Comparison of ENCODE assay signal across 24 cellular contexts in the genomic region with DNA sequence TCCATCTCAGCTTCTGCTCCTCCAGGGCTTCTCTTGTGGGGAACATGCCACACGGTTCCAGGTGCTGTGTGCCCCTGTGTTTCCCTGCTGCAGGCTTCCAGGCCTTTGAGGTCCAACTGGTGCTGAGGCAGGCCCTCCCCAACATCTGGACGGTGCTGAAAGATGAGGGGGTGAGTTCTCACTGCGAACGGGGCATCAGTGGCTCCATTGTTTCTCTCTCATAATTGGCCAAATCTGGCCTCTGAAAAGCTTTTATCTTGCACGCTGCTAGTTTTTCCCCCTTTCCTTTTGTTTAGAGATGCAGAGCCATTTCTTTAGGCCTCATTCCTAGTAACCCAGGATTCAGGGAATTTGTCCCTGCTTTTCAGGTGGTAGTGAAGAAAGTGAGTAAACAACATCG. TPM values are rescaled to one million over a fixed set of nuclear protein-coding genes. Genes with fewer than 3 reads are reported as not detected.
DNase-seq lines count a peak whose midpoint lies in the region; ATAC-seq and TF ChIP-seq lines count a peak whose summit lies in the region.
"Had no signal": no experiment of that assay in that cellular context is flagged by ENCODE, and none has a peak within 500 bp of the region (broad histone marks: within the 10 kb centered on the region; RNA-seq: fewer than 3 reads in every experiment).

No MANE protein-coding gene starts in this region.

- no peak overlapping the region for H4K91ac ChIP-seq in trophoblast cell (ENCODE audit: low read depth, low read length)

- POLR2A ChIA-PET in WTC11 (lab: Charles Lee), result interaction anchor here (1.0 kb wide), 1 partner anchor 11 kb away, joined by 4 read pairs; no protein-coding TSS in a partner anchor

- peak; percentile 60 for DNase-seq in Ammon's horn (ENCODE audit: low spot score)
- DNase-seq in WTC11 (ENCODE audit: low spot score), result no peak
- DNase-seq in inferior parietal cortex (ENCODE audit: extremely low spot score), result peak; percentile 52
- no peak for DNase-seq in trophoblast cell
- no peak for DNase-seq in islet precursor cell
- no peak for DNase-seq in DMS 273 treated with DMSO at 0.1 percent for 48 hours (lab: John Stamatoyannopoulos, UW)
- no peak for DNase-seq in HCEC 1CT
- DNase-seq: ACHN; CD4-positive, alpha-beta memory T cell; DMS153; MV-4-11; NCI-H1105 treated with DMSO at 0.1 percent for 48 hours; NCI-H1694; NCI-H2081 treated with DMSO at 0.1 percent for 48 hours; NCI-H2171 treated with DMSO at 0.1 percent for 48 hours; NCI-H524 treated with DMSO at 0.1 percent for 48 hours; NCI-H82 had no signal

- no peak overlapping the region for H3K14ac ChIP-seq in trophoblast cell (ENCODE audit: low read length)

- no peak overlapping the region for H3K4ac ChIP-seq in trophoblast cell (ENCODE audit: low read depth, low read length)

- no peaks in the 10 kb centered on the region for H3K9me3 Mint-ChIP-seq in WTC11
- H3K9me3 Mint-ChIP-seq: CD4-positive, alpha-beta memory T cell; IgD-negative memory B cell had no signal

- no peaks in the 10 kb centered on the region for H3K9me3 ChIP-seq in trophoblast cell (ENCODE audit: insufficient read depth, low read depth, low read length)
- H3K9me3 ChIP-seq: BLaER1 treated with 17β-estradiol and CSF1 and Interleukin-3, amounts not matched to agents 10 nM and 100 nM; HAP-1; Peyer's patch had no signal

- no peak overlapping the region for H3K18ac ChIP-seq in trophoblast cell (ENCODE audit: low read length)

- H3K27me3 Mint-ChIP-seq in WTC11 (ENCODE audit: low read depth), result no peaks in the 10 kb centered on the region
- H3K27me3 Mint-ChIP-seq: CD4-positive, alpha-beta memory T cell; IgD-negative memory B cell had no signal

- H2AK5ac ChIP-seq in trophoblast cell (ENCODE audit: low read length), result no peak overlapping the region

- whole genome bisulfite sequencing in trophoblast cell (ENCODE audit: extremely low coverage, insufficient coverage, insufficient read length), result no CpG with 5 or more reads among the region's 6 CpGs

- H2BK12ac ChIP-seq in trophoblast cell (ENCODE audit: low read length), result peak overlapping the region; percentile 3

- no peak overlapping the region for H3K4me3 ChIP-seq in trophoblast cell (ENCODE audit: low read depth, low read length)
- H3K4me3 ChIP-seq: BLaER1 treated with 17β-estradiol and CSF1 and Interleukin-3, amounts not matched to agents 10 nM and 100 nM; HAP-1; Peyer's patch had no signal

- no peak overlapping the region for H2AFZ ChIP-seq in trophoblast cell (ENCODE audit: insufficient read depth, low read length, poor library complexity)

- CTCF ChIA-PET in WTC11 (lab: Charles Lee), result interaction anchor here (0.7 kb wide), 2 partner anchors 11 to 634 kb away, joined by 3 to 5 read pairs; no protein-coding TSS in a partner anchor

- 0 out of 2 replicates have a peak overlapping the region, but pooled peaks have one; percentile 63 for H3K27ac Mint-ChIP-seq in WTC11

- H3K4me1 ChIP-seq in trophoblast cell (ENCODE audit: control insufficient read depth in 1 of 2, insufficient read depth in 2 of 2, low read length in 2 of 2), result peaks cover 4 to 11% of the 10 kb centered on the region in 2 experiments
- H3K4me1 ChIP-seq: HAP-1, Peyer's patch had no signal

- H3K36me3 Mint-ChIP-seq in WTC11, result no peaks in the 10 kb centered on the region

- no peak overlapping the region for H3K23ac ChIP-seq in trophoblast cell (ENCODE audit: low read length)

- no peak overlapping the region for H2BK5ac ChIP-seq in trophoblast cell (ENCODE audit: low read depth, low read length, poor library complexity)

- ATAC-seq in WTC11, result no peak
- no peak for ATAC-seq in HG03280 (IDR thresholded peaks at IDR 0.05; ENCODE audit: unreplicated experiment)
- ATAC-seq: SK-N-SH treated with all-trans-retinoic acid at 6 μM for 48 hours had no signal

- H3K79me1 ChIP-seq in trophoblast cell (ENCODE audit: low read length), result peaks cover under 1% of the 10 kb centered on the region

- no peak overlapping the region for H3K9ac ChIP-seq in trophoblast cell (ENCODE audit: low read length)
- H3K9ac ChIP-seq: BLaER1 treated with 17β-estradiol and CSF1 and Interleukin-3, amounts not matched to agents 10 nM and 100 nM had no signal

- no peak overlapping the region for H2BK120ac ChIP-seq in trophoblast cell (ENCODE audit: insufficient read depth, low read length, poor library complexity)

- H3K27ac ChIP-seq in trophoblast cell (ENCODE audit: low read depth, low read length), result no peak overlapping the region
- H3K27ac ChIP-seq: 22Rv1; BLaER1 treated with 17β-estradiol and CSF1 and Interleukin-3, amounts not matched to agents 10 nM and 100 nM; Peyer's patch had no signal

- H3K36me3 ChIP-seq in trophoblast cell (ENCODE audit: control insufficient read depth in 1 of 2, insufficient read depth in 2 of 2, low read length in 2 of 2), result no peaks in the 10 kb centered on the region
- H3K36me3 ChIP-seq: BLaER1 treated with 17β-estradiol and CSF1 and Interleukin-3, amounts not matched to agents 10 nM and 100 nM; HAP-1; Peyer's patch had no signal

- H4K8ac ChIP-seq in trophoblast cell (ENCODE audit: low read depth, low read length), result no peak overlapping the region

- no peak for TF ChIP-seq CTCF in WTC11 (IDR thresholded peaks at IDR 0.05)

- no peak overlapping the region for H3K4me3 Mint-ChIP-seq in WTC11
- H3K4me3 Mint-ChIP-seq: CD4-positive, alpha-beta memory T cell; IgD-negative memory B cell had no signal

- H3K27me3 ChIP-seq in trophoblast cell (ENCODE audit: insufficient read depth, low read length), result no peaks in the 10 kb centered on the region
- H3K27me3 ChIP-seq: BLaER1 treated with 17β-estradiol and CSF1 and Interleukin-3, amounts not matched to agents 10 nM and 100 nM; Peyer's patch had no signal

- no peak overlapping the region for H3K4me2 ChIP-seq in trophoblast cell (ENCODE audit: low read length)
- H3K4me2 ChIP-seq: BLaER1 treated with 17β-estradiol and CSF1 and Interleukin-3, amounts not matched to agents 10 nM and 100 nM had no signal

- no peak overlapping the region for H4K12ac ChIP-seq in trophoblast cell (ENCODE audit: low read depth, low read length)

- H3K4me1 Mint-ChIP-seq in WTC11, result peaks cover 23% of the 10 kb centered on the region
- H3K4me1 Mint-ChIP-seq: CD4-positive, alpha-beta memory T cell had no signal

- no peaks in the 10 kb centered on the region for H3K79me2 ChIP-seq in trophoblast cell (ENCODE audit: control insufficient read depth, insufficient read depth, low read length, poor library complexity)

TF ChIP-seq in WTC11, 78 proteins besides CTCF, POLR2A, EP300 and RAD21 (continues in another document):
- TF ChIP-seq, protein P1, sequence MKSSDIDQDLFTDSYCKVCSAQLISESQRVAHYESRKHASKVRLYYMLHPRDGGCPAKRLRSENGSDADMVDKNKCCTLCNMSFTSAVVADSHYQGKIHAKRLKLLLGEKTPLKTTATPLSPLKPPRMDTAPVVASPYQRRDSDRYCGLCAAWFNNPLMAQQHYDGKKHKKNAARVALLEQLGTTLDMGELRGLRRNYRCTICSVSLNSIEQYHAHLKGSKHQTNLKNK (CRISPR knock-in tag; IDR thresholded peaks at IDR 0.05), result no peak
- no peak for TF ChIP-seq NFYB (CRISPR knock-in tag; conservative IDR thresholded peaks at IDR 0.05; ENCODE audit: low read depth)
- TF ChIP-seq, protein P2, sequence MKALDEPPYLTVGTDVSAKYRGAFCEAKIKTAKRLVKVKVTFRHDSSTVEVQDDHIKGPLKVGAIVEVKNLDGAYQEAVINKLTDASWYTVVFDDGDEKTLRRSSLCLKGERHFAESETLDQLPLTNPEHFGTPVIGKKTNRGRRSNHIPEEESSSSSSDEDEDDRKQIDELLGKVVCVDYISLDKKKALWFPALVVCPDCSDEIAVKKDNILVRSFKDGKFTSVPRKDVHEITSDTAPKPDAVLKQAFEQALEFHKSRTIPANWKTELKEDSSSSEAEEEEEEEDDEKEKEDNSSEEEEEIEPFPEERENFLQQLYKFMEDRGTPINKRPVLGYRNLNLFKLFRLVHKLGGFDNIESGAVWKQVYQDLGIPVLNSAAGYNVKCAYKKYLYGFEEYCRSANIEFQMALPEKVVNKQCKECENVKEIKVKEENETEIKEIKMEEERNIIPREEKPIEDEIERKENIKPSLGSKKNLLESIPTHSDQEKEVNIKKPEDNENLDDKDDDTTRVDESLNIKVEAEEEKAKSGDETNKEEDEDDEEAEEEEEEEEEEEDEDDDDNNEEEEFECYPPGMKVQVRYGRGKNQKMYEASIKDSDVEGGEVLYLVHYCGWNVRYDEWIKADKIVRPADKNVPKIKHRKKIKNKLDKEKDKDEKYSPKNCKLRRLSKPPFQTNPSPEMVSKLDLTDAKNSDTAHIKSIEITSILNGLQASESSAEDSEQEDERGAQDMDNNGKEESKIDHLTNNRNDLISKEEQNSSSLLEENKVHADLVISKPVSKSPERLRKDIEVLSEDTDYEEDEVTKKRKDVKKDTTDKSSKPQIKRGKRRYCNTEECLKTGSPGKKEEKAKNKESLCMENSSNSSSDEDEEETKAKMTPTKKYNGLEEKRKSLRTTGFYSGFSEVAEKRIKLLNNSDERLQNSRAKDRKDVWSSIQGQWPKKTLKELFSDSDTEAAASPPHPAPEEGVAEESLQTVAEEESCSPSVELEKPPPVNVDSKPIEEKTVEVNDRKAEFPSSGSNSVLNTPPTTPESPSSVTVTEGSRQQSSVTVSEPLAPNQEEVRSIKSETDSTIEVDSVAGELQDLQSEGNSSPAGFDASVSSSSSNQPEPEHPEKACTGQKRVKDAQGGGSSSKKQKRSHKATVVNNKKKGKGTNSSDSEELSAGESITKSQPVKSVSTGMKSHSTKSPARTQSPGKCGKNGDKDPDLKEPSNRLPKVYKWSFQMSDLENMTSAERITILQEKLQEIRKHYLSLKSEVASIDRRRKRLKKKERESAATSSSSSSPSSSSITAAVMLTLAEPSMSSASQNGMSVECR (CRISPR knock-in tag; IDR thresholded peaks at IDR 0.05; ENCODE audit: borderline replicate concordance), result no peak
- no peak for TF ChIP-seq TEAD1 (CRISPR knock-in tag; IDR thresholded peaks at IDR 0.05)
- no peak for TF ChIP-seq ZNF671 (CRISPR knock-in tag; IDR thresholded peaks at IDR 0.05)
- no peak for TF ChIP-seq NR2C2 (CRISPR knock-in tag; IDR thresholded peaks at IDR 0.05)
- TF ChIP-seq, protein P3, sequence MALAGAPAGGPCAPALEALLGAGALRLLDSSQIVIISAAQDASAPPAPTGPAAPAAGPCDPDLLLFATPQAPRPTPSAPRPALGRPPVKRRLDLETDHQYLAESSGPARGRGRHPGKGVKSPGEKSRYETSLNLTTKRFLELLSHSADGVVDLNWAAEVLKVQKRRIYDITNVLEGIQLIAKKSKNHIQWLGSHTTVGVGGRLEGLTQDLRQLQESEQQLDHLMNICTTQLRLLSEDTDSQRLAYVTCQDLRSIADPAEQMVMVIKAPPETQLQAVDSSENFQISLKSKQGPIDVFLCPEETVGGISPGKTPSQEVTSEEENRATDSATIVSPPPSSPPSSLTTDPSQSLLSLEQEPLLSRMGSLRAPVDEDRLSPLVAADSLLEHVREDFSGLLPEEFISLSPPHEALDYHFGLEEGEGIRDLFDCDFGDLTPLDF (CRISPR knock-in tag; IDR thresholded peaks at IDR 0.05), result no peak

RNA-seq across cellular contexts. Expression of a gene that starts 8.6 kb away (rescaled TPM):
- 0.16 to 0.39 TPM (median 0.34 TPM) in 3 replicates for total RNA-seq in WTC11 (2021)
- 0.37 and 0.43 TPM in 2 replicates for polyA plus RNA-seq in trophoblast cell (2013)
- total RNA-seq: Peyer's patch had no signal

RNA-seq across cellular contexts. Expression of a gene that starts 18.4 kb away (rescaled TPM):
- 81.8 to 95.2 TPM (median 83.0 TPM) in 3 replicates for total RNA-seq in WTC11 (2021)
- polyA plus RNA-seq in trophoblast cell (2013), result 53.3 and 54.2 TPM in 2 replicates

RNA-seq across cellular contexts. Expression of a gene that starts 19.2 kb away (rescaled TPM):
- 293 to 388 TPM (median 301 TPM) in 3 replicates for total RNA-seq in WTC11 (2021)
- polyA plus RNA-seq in trophoblast cell (2013), result 141 and 146 TPM in 2 replicates

RNA-seq across cellular contexts. Expression of a gene that starts 46.8 kb away (rescaled TPM):
- total RNA-seq in WTC11 (2021), result 96.1 to 138 TPM (median 98.7 TPM) in 3 replicates
- polyA plus RNA-seq in trophoblast cell (2013), result 85.5 and 90.6 TPM in 2 replicates

Comparison
In these comparisons a context has a peak if more than half of its experiments do, and no peak if none do; other contexts are left out.
1. DNase-seq: peak in Ammon's horn (single experiment) and inferior parietal cortex (single experiment); none in WTC11 (single experiment), trophoblast cell (0 of 2), islet precursor cell (single experiment), DMS 273 treated with DMSO at 0.1 percent for 48 hours (single experiment) and HCEC 1CT (single experiment).